ENCODE assay signal across 16 cellular contexts in the genomic region with DNA sequence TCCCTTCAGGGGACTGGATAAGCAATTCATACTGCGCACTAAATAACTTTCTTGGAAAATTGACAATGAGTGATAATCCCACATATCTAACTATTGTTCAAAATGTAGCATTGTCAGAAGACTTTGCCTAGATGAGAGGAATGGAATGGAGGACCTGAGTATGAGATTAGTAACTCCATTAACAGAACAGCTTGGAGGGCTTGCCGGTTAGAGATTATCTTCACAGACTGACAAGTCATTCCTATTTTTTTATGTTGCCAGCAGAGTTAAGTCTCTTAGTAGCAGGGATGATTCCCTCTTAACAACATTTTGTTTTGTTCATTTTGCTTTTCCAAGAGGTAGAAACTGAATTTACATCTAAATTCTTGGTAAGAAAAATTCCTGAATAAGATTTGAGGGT. TPM values are rescaled to one million over a fixed set of nuclear protein-coding genes. Genes with fewer than 3 reads are reported as not detected.
DNase-seq lines count a peak whose midpoint lies in the region; ATAC-seq and TF ChIP-seq lines count a peak whose summit lies in the region.
"Had no signal": no experiment of that assay in that cellular context is flagged by ENCODE, and none has a peak within 500 bp of the region (broad histone marks: within the 10 kb centered on the region; RNA-seq: fewer than 3 reads in every experiment).

No MANE protein-coding gene starts in this region.

- TF ChIP-seq CTCF in endodermal cell (conservative IDR thresholded peaks at IDR 0.05): no peak
- no peak for TF ChIP-seq CTCF in CD14-positive monocyte (IDR thresholded peaks at IDR 0.05)

- H3K9me3 ChIP-seq in endodermal cell (ENCODE audit: control insufficient read depth, low read length): no peaks in the 10 kb centered on the region
- H3K9me3 ChIP-seq: HAP-1 had no signal

- H3K36me3 ChIP-seq in endodermal cell (ENCODE audit: control insufficient read depth, insufficient read depth, low read length): peaks cover 78% of the 10 kb centered on the region

- H3K27me3 Mint-ChIP-seq in endodermal cell (ENCODE audit: insufficient read depth) (no peaks in the 10 kb centered on the region), CD14-positive monocyte (ENCODE audit: low read depth in 3 of 3) (peaks cover 0 to 2% (median 0%) of the 10 kb centered on the region in 3 donors)
- H3K27me3 Mint-ChIP-seq: CD4-positive, alpha-beta T cell had no signal

- 90 to 91% methylated on average over 1 to 2 of the region's 2 CpGs for WGBS in endodermal cell (ENCODE audit: insufficient coverage in 1 of 2, insufficient read length in 1 of 2), 2 experiments

- H3K4me3 ChIP-seq in endodermal cell (ENCODE audit: low read length): no peak overlapping the region
- H3K4me3 ChIP-seq: HAP-1 had no signal

- no peaks in the 10 kb centered on the region for H3K4me1 ChIP-seq in endodermal cell (ENCODE audit: control insufficient read depth, insufficient read depth, low read length)

- intact Hi-C loops in CD14-positive monocyte (cut with micrococcal nuclease): no loop called here

- no peaks in the 10 kb centered on the region for H3K27me3 ChIP-seq in endodermal cell (ENCODE audit: control insufficient read depth, insufficient read depth, low read length, poor library complexity, severe bottlenecking)

- no peak for ATAC-seq in HG03139 (IDR thresholded peaks at IDR 0.05; ENCODE audit: unreplicated experiment)

- H3K4me3 Mint-ChIP-seq in endodermal cell: no peak overlapping the region
- H3K4me3 Mint-ChIP-seq in CD14-positive monocyte: no peak overlapping the region
- H3K4me3 Mint-ChIP-seq: CD4-positive, alpha-beta T cell had no signal

- H3K36me3 Mint-ChIP-seq in endodermal cell (ENCODE audit: low read depth): peaks cover 72% of the 10 kb centered on the region
- peaks cover 87 to 88% of the 10 kb centered on the region in 2 donors for H3K36me3 Mint-ChIP-seq in CD14-positive monocyte

- H3K9me3 Mint-ChIP-seq in endodermal cell (no peaks in the 10 kb centered on the region), CD14-positive monocyte (no peaks in the 10 kb centered on the region)
- H3K9me3 Mint-ChIP-seq: CD4-positive, alpha-beta T cell had no signal

- H3K27ac ChIP-seq in endodermal cell (ENCODE audit: low read depth, low read length): no peak overlapping the region

- no peak overlapping the region for H3K9ac ChIP-seq in endodermal cell (ENCODE audit: extremely low read depth, low read length, poor library complexity, severe bottlenecking)

- H3K4me1 Mint-ChIP-seq in endodermal cell: peaks cover 12% of the 10 kb centered on the region
- H3K4me1 Mint-ChIP-seq in CD14-positive monocyte: peaks cover 2% of the 10 kb centered on the region

- peak; percentile 67 for DNase-seq in D341Med (ENCODE audit: low spot score)
- peak; percentile 56 for DNase-seq in NCI-H82 treated with DMSO at 0.1 percent for 48 hours (lab: John Stamatoyannopoulos, UW; ENCODE audit: unreplicated experiment)
- peak; percentile 1 for DNase-seq in endodermal cell
- DNase-seq in ecto neural progenitor cell (ENCODE audit: low spot score): no peak
- no peak for DNase-seq in CD14-positive monocyte (ENCODE audit: low spot score)
- DNase-seq: C1 segment of cervical spinal cord; Calu3; CD4-positive, alpha-beta T cell; COR-L47; DMS 273 treated with DMSO at 0.1 percent for 48 hours; DMS79; EL; GF-D8; GOT3 had no signal

- H3K27ac Mint-ChIP-seq in endodermal cell (no peak overlapping the region), CD14-positive monocyte (no peak overlapping the region)
- H3K27ac Mint-ChIP-seq: CD4-positive, alpha-beta T cell had no signal

RNA-seq across cellular contexts. Expression of a gene that starts 7.1 kb away (rescaled TPM):
- 10 to 100 TPM; 15.0 to 15.5 TPM for total RNA-seq in endodermal cell
- 8.9 TPM for polyA plus RNA-seq in endodermal cell (2013, experiment 1 of 2)
- polyA plus RNA-seq in endodermal cell (2013, experiment 2 of 2): 10.9 TPM
- not detected for polyA plus RNA-seq in CD14-positive monocyte

RNA-seq across cellular contexts. Expression of a gene that starts 32.0 kb away (rescaled TPM):
- 10 to 100 TPM; 20.8 to 21.7 TPM for total RNA-seq in endodermal cell
- 25.3 TPM for polyA plus RNA-seq in endodermal cell (2013, experiment 1 of 2)
- polyA plus RNA-seq in endodermal cell (2013, experiment 2 of 2): 22.1 TPM
- 1 to 10 TPM; 1.6 to 3.1 TPM for polyA plus RNA-seq in CD14-positive monocyte

RNA-seq across cellular contexts. Expression of a gene that starts 43.6 kb away (rescaled TPM):
- 10 to 100 TPM; 32.7 to 33.6 TPM for total RNA-seq in endodermal cell
- polyA plus RNA-seq in endodermal cell (2013, experiment 1 of 2): 26.2 TPM
- polyA plus RNA-seq in endodermal cell (2013, experiment 2 of 2): 26.1 TPM
- polyA plus RNA-seq in CD14-positive monocyte: 1 to 10 TPM; 4.3 to 8.0 TPM

RNA-seq across cellular contexts. Expression of a gene that starts 51.6 kb away (rescaled TPM):
- total RNA-seq in endodermal cell: 10 to 100 TPM; 46.4 to 51.1 TPM
- polyA plus RNA-seq in endodermal cell (2013, experiment 1 of 2): 35.7 TPM
- 37.2 TPM for polyA plus RNA-seq in endodermal cell (2013, experiment 2 of 2)
- 1 to 10 TPM; 6.4 to 7.8 TPM for polyA plus RNA-seq in CD14-positive monocyte

RNA-seq across cellular contexts. Expression of a gene that starts 52.2 kb away (rescaled TPM):
- total RNA-seq in endodermal cell: 10 to 100 TPM; 56.5 to 58.6 TPM
- polyA plus RNA-seq in endodermal cell (2013, experiment 1 of 2): 27.4 TPM
- polyA plus RNA-seq in endodermal cell (2013, experiment 2 of 2): 21.1 TPM
- 1 to 10 TPM; 6.1 to 9.5 TPM for polyA plus RNA-seq in CD14-positive monocyte

Comparison
In these comparisons a context has a peak if more than half of its experiments do, and no peak if none do; other contexts are left out.
1. DNase-seq: peak in D341Med (single experiment), NCI-H82 treated with DMSO at 0.1 percent for 48 hours (single experiment) and endodermal cell (single experiment); none in ecto neural progenitor cell (single experiment) and CD14-positive monocyte (single experiment).